Comparison of ENCODE assay signal across 17 cellular contexts in genomic region chr5:31119938-31120641, GRCh38.
A peak's percentile ranks its signal among the peaks of the same experiment; 100 is the strongest.
DNase-seq lines count a peak whose midpoint lies in the region; ATAC-seq lines count a peak whose summit lies in the region.
"Had no signal": no experiment of that assay in that cellular context is flagged by ENCODE, and none has a peak within 500 bp of the region (broad histone marks: within the 10 kb centered on the region; RNA-seq: fewer than 3 reads in every experiment).

No MANE protein-coding gene starts in this region.

- H3K79me2 ChIP-seq in Karpas-422 (ENCODE audit: low read length), result no peaks in the 10 kb centered on the region

- H3K27me3 ChIP-seq in Karpas-422 (ENCODE audit: low read length), result no peaks in the 10 kb centered on the region; the same call in 1 of the 2 replicates
- H3K27me3 ChIP-seq: body of pancreas, stomach had no signal

- H4K20me1 ChIP-seq in Karpas-422 (ENCODE audit: insufficient read depth, low read depth, low read length), result no peaks in the 10 kb centered on the region

- H3K27ac ChIP-seq in Karpas-422 (ENCODE audit: low read length), result no peak overlapping the region
- no peak overlapping the region for H3K27ac ChIP-seq in substantia nigra (ENCODE audit: low read depth, low read length, poor library complexity, severe bottlenecking)
- H3K27ac ChIP-seq: body of pancreas, prostate gland, stomach had no signal

- H3K4me3 ChIP-seq in Karpas-422 (ENCODE audit: low read length), result no peak overlapping the region
- H3K4me3 ChIP-seq: body of pancreas, prostate gland, stomach had no signal

- H3K9ac ChIP-seq in Karpas-422 (ENCODE audit: low read length), result no peak overlapping the region

- H3K9me2 ChIP-seq in Karpas-422 (replicated peaks; ENCODE audit: insufficient read depth, low read length), result 0 out of 2 replicates have a peak, but pooled peaks cover 3% of the 10 kb centered on the region

- H3K4me1 ChIP-seq in Karpas-422 (ENCODE audit: low read length), result no peaks in the 10 kb centered on the region
- H3K4me1 ChIP-seq: body of pancreas, prostate gland, stomach had no signal

- intact Hi-C loops in sciatic nerve (cut with DNase I) (no loop called here), head of caudate nucleus (cut with DNase I) (no loop called here)

- in situ Hi-C loops in Caki2 (cut with HindIII; ENCODE audit: low pct_unique_long_range_greater_than_20kb, low sequenced_read_pairs), result no loop called here

- H3K36me3 ChIP-seq in Karpas-422 (ENCODE audit: insufficient read depth, low read length), result no peaks in the 10 kb centered on the region
- H3K36me3 ChIP-seq: prostate gland, stomach had no signal

- H2AFZ ChIP-seq in Karpas-422 (ENCODE audit: low read length), result 0 out of 2 replicates have a peak overlapping the region, but pooled peaks have one; percentile 9

- no peak overlapping the region for H3K4me2 ChIP-seq in Karpas-422 (ENCODE audit: low read depth, low read length, poor library complexity, severe bottlenecking)

- H3K9me3 ChIP-seq in Karpas-422 (ENCODE audit: low read length), result no peaks in the 10 kb centered on the region
- H3K9me3 ChIP-seq: body of pancreas, prostate gland, stomach had no signal

- peak; percentile 91 for DNase-seq in Caki2 (ENCODE audit: low read depth)
- DNase-seq in Karpas-422, result no peak
- DNase-seq in SKM-1 (lab: John Stamatoyannopoulos, UW; ENCODE audit: unreplicated experiment), result peak; percentile 73
- peak; percentile 98 for DNase-seq in kidney tubule cell (ENCODE audit: low spot score)
- DNase-seq in anterior cingulate cortex (lab: John Stamatoyannopoulos, UW), result no peak
- no peak for DNase-seq in sciatic nerve (ENCODE audit: low spot score)
- no peak for DNase-seq in substantia nigra (lab: John Stamatoyannopoulos, UW)
- DNase-seq in head of caudate nucleus, result no peak
- DNase-seq: activated naive CD4-positive, alpha-beta T cell; body of pancreas; Calu3; NCI-H2029; NCI-H774; stomach had no signal

- no peak for ATAC-seq in sciatic nerve
- ATAC-seq: activated CD4-positive, CD25-positive, alpha-beta regulatory T cell treated with anti-CD3 and anti-CD28 coated beads, Interleukin-2, amount 50 U/mL, for 24 hours; body of pancreas; Right ventricle myocardium inferior had no signal

Comparison
In these comparisons a context has a peak if more than half of its experiments do, and no peak if none do; other contexts are left out.
1. DNase-seq: peak in Caki2 (single experiment), SKM-1 (single experiment) and kidney tubule cell (single experiment); none in Karpas-422 (single experiment), anterior cingulate cortex (0 of 58), sciatic nerve (single experiment), substantia nigra (0 of 49) and head of caudate nucleus (0 of 42).